In the genomic region with DNA sequence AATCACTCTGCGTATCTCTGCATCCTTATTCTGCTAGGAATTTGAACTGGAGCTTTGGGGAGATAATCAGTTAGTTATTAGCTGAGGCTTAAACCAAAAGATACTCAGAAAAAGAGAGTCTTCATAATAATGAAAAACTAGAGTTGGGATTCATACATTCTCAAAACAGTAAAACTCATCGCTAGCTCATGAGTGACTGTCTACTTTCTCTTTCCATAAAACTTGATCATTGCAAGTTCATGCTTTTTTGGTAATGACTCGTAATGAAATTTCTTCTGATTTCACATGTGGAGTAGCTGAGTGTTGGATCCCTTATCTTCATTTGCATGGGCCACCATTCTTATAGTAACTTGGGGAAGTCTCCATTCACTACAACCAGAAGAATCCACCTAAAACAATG, we compare ENCODE assay signal across 19 cellular contexts.
DNase-seq lines count a peak whose midpoint lies in the region; ATAC-seq and TF ChIP-seq lines count a peak whose summit lies in the region.
"Had no signal": no experiment of that assay in that cellular context is flagged by ENCODE, and none has a peak within 500 bp of the region (broad histone marks: within the 10 kb centered on the region; RNA-seq: fewer than 3 reads in every experiment).

No MANE protein-coding gene starts in this region.

- peaks cover 5% of the 10 kb centered on the region for H3K27me3 Mint-ChIP-seq in activated CD4-positive, alpha-beta T cell treated with anti-CD3 and anti-CD28 coated beads for 36 hours
- H3K27me3 Mint-ChIP-seq in activated T-helper 17 cell treated with anti-CD3 and anti-CD28 coated beads, Interleukin-2, amount 50 U/mL, for 72 hours = peaks cover 14% of the 10 kb centered on the region
- H3K27me3 Mint-ChIP-seq: CD4-positive, alpha-beta T cell had no signal

- WGBS in body of pancreas, 2 donors = 77 to 78% methylated on average over 3 of the region's 3 CpGs

- POLR2A ChIA-PET in activated CD4-positive, alpha-beta T cell treated with anti-CD3 and anti-CD28 coated beads for 36 hours (lab: Charles Lee) = no interaction called here

- no peak overlapping the region for H3K27ac ChIP-seq in body of pancreas
- H3K27ac ChIP-seq: C4-2B had no signal

- no peaks in the 10 kb centered on the region for H3K27me3 ChIP-seq in body of pancreas
- H3K27me3 ChIP-seq: BLaER1 treated with 17β-estradiol and CSF1 and Interleukin-3, amounts not matched to agents 10 nM and 100 nM had no signal

- H3K4me1 ChIP-seq in body of pancreas = no peaks in the 10 kb centered on the region
- H3K4me1 ChIP-seq: Caco-2 had no signal

- H3K27ac Mint-ChIP-seq in activated CD4-positive, alpha-beta T cell treated with anti-CD3 and anti-CD28 coated beads for 36 hours = no peak overlapping the region
- H3K27ac Mint-ChIP-seq in activated T-helper 17 cell treated with anti-CD3 and anti-CD28 coated beads, Interleukin-2, amount 50 U/mL, for 72 hours = no peak overlapping the region
- H3K27ac Mint-ChIP-seq in stimulated activated effector memory CD8-positive, alpha-beta T cell treated with anti-CD3 and anti-CD28 coated beads, Interleukin-12 subunit alpha, Interleukin-12 subunit beta, amount 100 ng/mL, for 72 hours = no peak overlapping the region
- H3K27ac Mint-ChIP-seq: B cell; CD4-positive, alpha-beta T cell; CD8-positive, alpha-beta T cell had no signal

- intact Hi-C loops in activated CD4-positive, alpha-beta T cell treated with anti-CD3 and anti-CD28 coated beads for 36 hours (cut with DNase I, micrococcal nuclease) = loop anchor here in 1 of 2 experiments (10.0 kb wide), 1 partner anchor 61 kb away; no protein-coding TSS in a partner anchor
- intact Hi-C loops in body of pancreas (cut with DNase I) = no loop called here

- no peaks in the 10 kb centered on the region for H3K36me3 ChIP-seq in body of pancreas (replicated peaks in 1 of 2; ENCODE audit: insufficient read depth in 1 of 2, low read depth in 2 of 2)
- H3K36me3 ChIP-seq: BLaER1 treated with 17β-estradiol and CSF1 and Interleukin-3, amounts not matched to agents 10 nM and 100 nM had no signal

- H3K4me3 ChIP-seq in body of pancreas = no peak overlapping the region
- H3K4me3 ChIP-seq: BLaER1 treated with 17β-estradiol and CSF1 and Interleukin-3, amounts not matched to agents 10 nM and 100 nM had no signal

- no peaks in the 10 kb centered on the region for H3K4me1 Mint-ChIP-seq in activated CD4-positive, alpha-beta T cell treated with anti-CD3 and anti-CD28 coated beads for 36 hours
- H3K4me1 Mint-ChIP-seq in activated T-helper 17 cell treated with anti-CD3 and anti-CD28 coated beads, Interleukin-2, amount 50 U/mL, for 72 hours = no peaks in the 10 kb centered on the region
- H3K4me1 Mint-ChIP-seq in stimulated activated effector memory CD8-positive, alpha-beta T cell treated with anti-CD3 and anti-CD28 coated beads, Interleukin-12 subunit alpha, Interleukin-12 subunit beta, amount 100 ng/mL, for 72 hours = no peaks in the 10 kb centered on the region
- H3K4me1 Mint-ChIP-seq: B cell had no signal

- H3K4me3 Mint-ChIP-seq in activated CD4-positive, alpha-beta T cell treated with anti-CD3 and anti-CD28 coated beads for 36 hours = no peak overlapping the region
- H3K4me3 Mint-ChIP-seq in activated T-helper 17 cell treated with anti-CD3 and anti-CD28 coated beads, Interleukin-2, amount 50 U/mL, for 72 hours = no peak overlapping the region
- H3K4me3 Mint-ChIP-seq in stimulated activated effector memory CD8-positive, alpha-beta T cell treated with anti-CD3 and anti-CD28 coated beads, Interleukin-12 subunit alpha, Interleukin-12 subunit beta, amount 100 ng/mL, for 72 hours = no peak overlapping the region
- H3K4me3 Mint-ChIP-seq: B cell; CD4-positive, alpha-beta T cell; CD8-positive, alpha-beta T cell had no signal

- no peak for TF ChIP-seq POLR2A in body of pancreas (IDR thresholded peaks at IDR 0.05)

- CTCF ChIA-PET in activated CD4-positive, alpha-beta T cell treated with anti-CD3 and anti-CD28 coated beads for 36 hours (lab: Charles Lee) = no interaction called here

- H3K9me3 ChIP-seq in body of pancreas = no peaks in the 10 kb centered on the region
- H3K9me3 ChIP-seq: BLaER1 treated with 17β-estradiol and CSF1 and Interleukin-3, amounts not matched to agents 10 nM and 100 nM; Caco-2 had no signal

- no peak for TF ChIP-seq CTCF in body of pancreas (IDR thresholded peaks at IDR 0.05)

- H3K9me3 Mint-ChIP-seq in activated CD4-positive, alpha-beta T cell treated with anti-CD3 and anti-CD28 coated beads for 36 hours (ENCODE audit: low read depth) = no peaks in the 10 kb centered on the region
- H3K9me3 Mint-ChIP-seq in activated T-helper 17 cell treated with anti-CD3 and anti-CD28 coated beads, Interleukin-2, amount 50 U/mL, for 72 hours = no peaks in the 10 kb centered on the region
- H3K9me3 Mint-ChIP-seq in stimulated activated effector memory CD8-positive, alpha-beta T cell treated with anti-CD3 and anti-CD28 coated beads, Interleukin-12 subunit alpha, Interleukin-12 subunit beta, amount 100 ng/mL, for 72 hours = no peaks in the 10 kb centered on the region
- H3K9me3 Mint-ChIP-seq: CD4-positive, alpha-beta T cell; CD8-positive, alpha-beta T cell had no signal

- no peak for DNase-seq in activated CD4-positive, alpha-beta T cell treated with anti-CD3 and anti-CD28 coated beads for 36 hours
- no peak for DNase-seq in activated CD4-positive, alpha-beta T cell treated with anti-CD3 and anti-CD28 coated beads for 48 hours
- DNase-seq in stimulated activated effector memory CD8-positive, alpha-beta T cell treated with anti-CD3 and anti-CD28 coated beads, Interleukin-12 subunit alpha, Interleukin-12 subunit beta, amount 100 ng/mL, for 72 hours (ENCODE audit: low spot score in 2 of 2) = no peak
- no peak for DNase-seq in NCI-H2171 treated with DMSO at 0.1 percent for 48 hours (lab: John Stamatoyannopoulos, UW)
- no peak for DNase-seq in body of pancreas
- DNase-seq: 8988T; AML-193; Caco-2; Calu3; CD4-positive, alpha-beta T cell; CD8-positive, alpha-beta T cell; DMS79 treated with DMSO at 0.1 percent for 48 hours; GF-D8 had no signal

- ATAC-seq in activated CD4-positive, alpha-beta T cell treated with anti-CD3 and anti-CD28 coated beads for 36 hours = peak; percentile 65
- ATAC-seq in HG03432 (IDR thresholded peaks at IDR 0.05; ENCODE audit: unreplicated experiment) = peak; percentile 76
- peak; percentile 63 for ATAC-seq in activated T-helper 17 cell treated with anti-CD3 and anti-CD28 coated beads, Interleukin-2, amount 50 U/mL, for 72 hours (replicated peaks)
- peak; percentile 21 for ATAC-seq in stimulated activated effector memory CD8-positive, alpha-beta T cell treated with anti-CD3 and anti-CD28 coated beads, Interleukin-12 subunit alpha, Interleukin-12 subunit beta, amount 100 ng/mL, for 72 hours
- ATAC-seq in HG02840 (IDR thresholded peaks at IDR 0.05; ENCODE audit: low FRiP score, unreplicated experiment) = no peak
- no peak for ATAC-seq in body of pancreas
- ATAC-seq: CD8-positive, alpha-beta T cell had no signal

- no peaks in the 10 kb centered on the region for H3K36me3 Mint-ChIP-seq in activated CD4-positive, alpha-beta T cell treated with anti-CD3 and anti-CD28 coated beads for 36 hours (ENCODE audit: low read depth)
- no peaks in the 10 kb centered on the region for H3K36me3 Mint-ChIP-seq in activated T-helper 17 cell treated with anti-CD3 and anti-CD28 coated beads, Interleukin-2, amount 50 U/mL, for 72 hours (ENCODE audit: low read depth)
- H3K36me3 Mint-ChIP-seq in stimulated activated effector memory CD8-positive, alpha-beta T cell treated with anti-CD3 and anti-CD28 coated beads, Interleukin-12 subunit alpha, Interleukin-12 subunit beta, amount 100 ng/mL, for 72 hours = no peaks in the 10 kb centered on the region
- H3K36me3 Mint-ChIP-seq: CD8-positive, alpha-beta T cell had no signal

Comparison
In these comparisons a context has a peak if more than half of its experiments do, and no peak if none do; other contexts are left out.
1. ATAC-seq: peak in activated CD4-positive, alpha-beta T cell treated with anti-CD3 and anti-CD28 coated beads for 36 hours (single experiment), HG03432 (single experiment), activated T-helper 17 cell treated with anti-CD3 and anti-CD28 coated beads, Interleukin-2, amount 50 U/mL, for 72 hours (single experiment) and stimulated activated effector memory CD8-positive, alpha-beta T cell treated with anti-CD3 and anti-CD28 coated beads, Interleukin-12 subunit alpha, Interleukin-12 subunit beta, amount 100 ng/mL, for 72 hours (single experiment); none in HG02840 (single experiment) and body of pancreas (single experiment).